In genomic region chr1:199743227-199743626, GRCh38 we compare ENCODE assay signal across 1 cellular context.
TF ChIP-seq lines count a peak whose summit lies in the region.

No MANE protein-coding gene starts in this region.

TF ChIP-seq in HCT116, 20 proteins besides CTCF, POLR2A, EP300 and RAD21 (continued from another document):
- TF ChIP-seq REST (IDR thresholded peaks at IDR 0.05; ENCODE audit: low read depth) = no peak
- no peak for TF ChIP-seq CBX3 (IDR thresholded peaks at IDR 0.05; ENCODE audit: low read depth)
- no peak for TF ChIP-seq ELF1 (IDR thresholded peaks at IDR 0.05; ENCODE audit: borderline replicate concordance, low read depth)
- no peak for TF ChIP-seq TCF7L2 (IDR thresholded peaks at IDR 0.05; ENCODE audit: borderline replicate concordance, extremely low read depth, insufficient read depth, insufficient read length)
- TF ChIP-seq ZNF274 (IDR thresholded peaks at IDR 0.05; ENCODE audit: low read depth, low read length) = no peak
- TF ChIP-seq YY1 (IDR thresholded peaks at IDR 0.05; ENCODE audit: extremely low read depth, insufficient replicate concordance, low read depth, low read length) = no peak
- TF ChIP-seq EGR1 (IDR thresholded peaks at IDR 0.05; ENCODE audit: low read depth) = no peak
- TF ChIP-seq ZFX (IDR thresholded peaks at IDR 0.05) = no peak
- no peak for TF ChIP-seq ATF3 (IDR thresholded peaks at IDR 0.05)
- TF ChIP-seq JUND (IDR thresholded peaks at IDR 0.05) = no peak
- TF ChIP-seq CEBPB (IDR thresholded peaks at IDR 0.05; ENCODE audit: low read depth) = no peak
- no peak for TF ChIP-seq SIN3A (IDR thresholded peaks at IDR 0.05; ENCODE audit: low read depth)
- no peak for TF ChIP-seq SRF (IDR thresholded peaks at IDR 0.05; ENCODE audit: low read depth)
